Comparison of ENCODE assay signal across 16 cellular contexts in genomic region chr6:20370393-20370792, GRCh38.
"Had no signal": no experiment of that assay in that cellular context is flagged by ENCODE, and none has a peak within 500 bp of the region (broad histone marks: within the 10 kb centered on the region; RNA-seq: fewer than 3 reads in every experiment).

No MANE protein-coding gene starts in this region.

- H3K4me3 ChIP-seq: dorsolateral prefrontal cortex, esophagus muscularis mucosa, sigmoid colon, thoracic aorta had no signal

- ATAC-seq: left lobe of liver had no signal

- H3K27ac ChIP-seq: brain microvascular endothelial cell, dorsolateral prefrontal cortex, esophagus muscularis mucosa, sigmoid colon, thoracic aorta had no signal

- H3K9me3 Mint-ChIP-seq: activated T-cell treated with anti-CD3 and anti-CD28 coated beads, Interleukin-2, amount 50 U/mL, for 24 hours; stimulated activated naive CD8-positive, alpha-beta T cell treated with anti-CD3 and anti-CD28 coated beads, Interleukin-15, Interleukin-2, amounts not matched to agents 100 ng/mL and 50 ng/mL, for 24 hours had no signal

- H3K4me1 ChIP-seq: esophagus muscularis mucosa, sigmoid colon had no signal

- H3K27me3 ChIP-seq: brain microvascular endothelial cell, dorsolateral prefrontal cortex, esophagus muscularis mucosa, sigmoid colon had no signal

- H3K27ac Mint-ChIP-seq: activated T-cell treated with anti-CD3 and anti-CD28 coated beads, Interleukin-2, amount 50 U/mL, for 24 hours; stimulated activated naive CD8-positive, alpha-beta T cell treated with anti-CD3 and anti-CD28 coated beads, Interleukin-15, Interleukin-2, amounts not matched to agents 100 ng/mL and 50 ng/mL, for 24 hours had no signal

- DNase-seq: activated CD4-positive, CD25-positive, alpha-beta regulatory T cell treated with anti-CD3 and anti-CD28 coated beads, Interleukin-2, amount 50 U/mL, for 72 hours; activated gamma-delta T cell; activated T-cell treated with anti-CD3 and anti-CD28 coated beads, Interleukin-2, amount 50 U/mL, for 24 hours; brain microvascular endothelial cell; dorsolateral prefrontal cortex; foreskin fibroblast; head of caudate nucleus; SHP77 treated with DMSO at 0.1 percent for 48 hours; sigmoid colon; stimulated activated CD4-positive, alpha-beta T cell treated with anti-CD3 and anti-CD28 coated beads, Interleukin-2, amount 100 ng/mL, for 24 hours; T-helper 9 cell had no signal

- H3K4me1 Mint-ChIP-seq: neural crest cell had no signal

- H3K36me3 ChIP-seq: brain microvascular endothelial cell, esophagus muscularis mucosa, sigmoid colon, thoracic aorta had no signal

- H3K27me3 Mint-ChIP-seq: activated T-cell treated with anti-CD3 and anti-CD28 coated beads, Interleukin-2, amount 50 U/mL, for 24 hours; stimulated activated naive CD8-positive, alpha-beta T cell treated with anti-CD3 and anti-CD28 coated beads, Interleukin-15, Interleukin-2, amounts not matched to agents 100 ng/mL and 50 ng/mL, for 24 hours had no signal

- H3K9me3 ChIP-seq: esophagus muscularis mucosa, sigmoid colon, thoracic aorta had no signal

- H3K4me3 Mint-ChIP-seq: activated T-cell treated with anti-CD3 and anti-CD28 coated beads, Interleukin-2, amount 50 U/mL, for 24 hours; neural crest cell; stimulated activated naive CD8-positive, alpha-beta T cell treated with anti-CD3 and anti-CD28 coated beads, Interleukin-15, Interleukin-2, amounts not matched to agents 100 ng/mL and 50 ng/mL, for 24 hours had no signal
